ENCODE assay signal across 26 cellular contexts in the genomic region with DNA sequence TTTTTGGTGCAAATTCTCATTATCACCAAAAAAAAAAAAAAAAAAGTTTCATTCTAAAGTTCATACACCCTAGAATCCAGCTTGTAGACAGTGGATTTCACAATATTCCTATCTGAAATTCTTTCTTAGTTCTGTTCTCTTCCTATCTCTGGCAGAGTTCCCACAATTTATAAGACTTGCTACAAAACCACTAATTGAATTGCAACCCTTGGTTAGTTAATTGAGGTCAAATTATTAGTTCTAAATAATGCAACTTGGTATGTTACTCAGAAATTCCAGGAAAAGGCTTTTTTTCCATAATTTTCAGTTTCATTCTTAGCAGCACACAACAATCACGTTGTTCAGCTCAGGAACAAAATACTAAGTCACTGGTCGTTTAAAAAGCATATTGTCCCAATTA. TPM values are rescaled to one million over a fixed set of nuclear protein-coding genes. Genes with fewer than 3 reads are reported as not detected.
DNase-seq lines count a peak whose midpoint lies in the region; ATAC-seq, FAIRE-seq and TF ChIP-seq lines count a peak whose summit lies in the region.
"Had no signal": no experiment of that assay in that cellular context is flagged by ENCODE, and none has a peak within 500 bp of the region (broad histone marks: within the 10 kb centered on the region; RNA-seq: fewer than 3 reads in every experiment).

No MANE protein-coding gene starts in this region.

- H3K9ac ChIP-seq in astrocyte (ENCODE audit: low read length) = no peak overlapping the region

- no peaks in the 10 kb centered on the region for H3K36me3 ChIP-seq in astrocyte (ENCODE audit: insufficient read depth, low read length)
- peaks cover 0 to 2% of the 10 kb centered on the region in 2 donors for H3K36me3 ChIP-seq in small intestine (ENCODE audit: control insufficient read depth in 2 of 2, insufficient read depth in 2 of 2, low read length in 2 of 2)

- H3K27ac ChIP-seq in astrocyte (ENCODE audit: low read depth, low read length) (no peak overlapping the region), small intestine (ENCODE audit: low read depth in 1 of 2, low read length in 1 of 2) (no peak overlapping the region)
- no peak overlapping the region for H3K27ac ChIP-seq in CD4-positive, alpha-beta T cell (ENCODE audit: low read depth, low read length)

- no peak overlapping the region for H3K4me2 ChIP-seq in astrocyte (ENCODE audit: low read length)

- FAIRE-seq in astrocyte (lab: Jason Lieb, UNC) (no peak), small intestine (lab: Jason Lieb, UNC) (no peak)
- FAIRE-seq: GM12892, H54 had no signal

- TF ChIP-seq CTCF in AG09319 (IDR thresholded peaks at IDR 0.05; ENCODE audit: low read depth, low read length) (no peak), astrocyte (IDR thresholded peaks at IDR 0.05; ENCODE audit: insufficient read depth, low read depth, low read length) (no peak)
- no peak for TF ChIP-seq CTCF in CD4-positive, alpha-beta T cell (IDR thresholded peaks at IDR 0.05)

- no peak overlapping the region for H3K4me3 ChIP-seq in astrocyte (ENCODE audit: insufficient read depth, low read depth, low read length)
- no peak overlapping the region for H3K4me3 ChIP-seq in small intestine (ENCODE audit: low read depth in 1 of 2, low read length in 2 of 2)
- H3K4me3 ChIP-seq: gastroesophageal sphincter, lower lobe of right lung had no signal

- H3K4me3 Mint-ChIP-seq in astrocyte (ENCODE audit: unreplicated experiment) = no peak overlapping the region
- no peak overlapping the region for H3K4me3 Mint-ChIP-seq in CD4-positive, alpha-beta T cell
- H3K4me3 Mint-ChIP-seq in activated T-cell treated with anti-CD3 and anti-CD28 coated beads, Interleukin-2, amount 50 U/mL, for 4 hours = no peak overlapping the region
- H3K4me3 Mint-ChIP-seq: activated naive CD4-positive, alpha-beta T cell treated with anti-CD3 and anti-CD28 coated beads, Interleukin-2, amount 10 ng/mL, durations not matched to agents 7 days and 5 days; nephron progenitor cell had no signal

- H3K4me1 Mint-ChIP-seq in astrocyte (ENCODE audit: low read depth, unreplicated experiment) = peaks cover 20% of the 10 kb centered on the region
- H3K4me1 Mint-ChIP-seq in CD4-positive, alpha-beta T cell (ENCODE audit: low read depth) = peaks cover 11% of the 10 kb centered on the region
- H3K4me1 Mint-ChIP-seq in activated T-cell treated with anti-CD3 and anti-CD28 coated beads, Interleukin-2, amount 50 U/mL, for 4 hours (ENCODE audit: low read depth) = peaks cover 20% of the 10 kb centered on the region

- CTCF ChIA-PET in CD4-positive, alpha-beta T cell (lab: Charles Lee) = interaction anchor here (0.6 to 3.6 kb wide), 4 partner anchors 10 to 199 kb away, joined by 3 to 12 read pairs (median 4); no protein-coding TSS in a partner anchor

- intact Hi-C loops in CD4-positive, alpha-beta T cell (cut with DNase I, micrococcal nuclease) = loop anchor here in 1 of 2 experiments (2.0 to 5.0 kb wide), 2 partner anchors 57 to 298 kb away; a partner anchor contains a TSS

- ATAC-seq in CD4-positive, alpha-beta T cell (ENCODE audit: poor library complexity) = no peak
- no peak for ATAC-seq in activated T-cell treated with anti-CD3 and anti-CD28 coated beads, Interleukin-2, amount 50 U/mL, for 4 hours
- ATAC-seq: gastroesophageal sphincter, lower lobe of right lung had no signal

- H2AFZ ChIP-seq in astrocyte (ENCODE audit: low read depth, low read length) = no peak overlapping the region

- H3K4me1 ChIP-seq in astrocyte (ENCODE audit: insufficient read depth, low read length) = peaks cover 14% of the 10 kb centered on the region
- H3K4me1 ChIP-seq in small intestine (ENCODE audit: control insufficient read depth in 2 of 2, insufficient read depth in 1 of 2, low read depth in 1 of 2, low read length in 1 of 2) = peaks cover 3 to 10% of the 10 kb centered on the region in 2 donors

- H3K27me3 ChIP-seq in astrocyte (ENCODE audit: insufficient read depth, low read length) (no peaks in the 10 kb centered on the region), small intestine (ENCODE audit: control insufficient read depth in 2 of 2, insufficient read depth in 2 of 2, low read length in 2 of 2) (no peaks in the 10 kb centered on the region)
- H3K27me3 ChIP-seq in CD4-positive, alpha-beta T cell (ENCODE audit: control insufficient read depth, insufficient read depth, low read length) = no peaks in the 10 kb centered on the region
- H3K27me3 ChIP-seq: gastroesophageal sphincter had no signal

- POLR2A ChIA-PET in CD4-positive, alpha-beta T cell (lab: Charles Lee) = interaction anchor here (1.8 kb wide), 1 partner anchor 10 kb away, joined by 6 read pairs; no protein-coding TSS in a partner anchor

- no peaks in the 10 kb centered on the region for H3K9me3 ChIP-seq in astrocyte (ENCODE audit: insufficient read depth, low read depth, low read length)
- no peaks in the 10 kb centered on the region for H3K9me3 ChIP-seq in small intestine (ENCODE audit: control insufficient read depth, low read depth)
- H3K9me3 ChIP-seq in CD4-positive, alpha-beta T cell (ENCODE audit: control insufficient read depth, low read length) = no peaks in the 10 kb centered on the region
- H3K9me3 ChIP-seq: gastroesophageal sphincter, lower lobe of right lung had no signal

- no peaks in the 10 kb centered on the region for H3K79me2 ChIP-seq in astrocyte (ENCODE audit: insufficient read depth, low read length)

- DNase-seq in AG09319 (ENCODE audit: extremely low read depth, low read depth) (peak; percentile 44), astrocyte (ENCODE audit: low read depth) (peak; percentile 8), foreskin melanocyte (peak; percentile 76), small intestine (peak; percentile 42), CD1c-positive myeloid dendritic cell (ENCODE audit: extremely low spot score) (no peak), HUDEP-2 (lab: John Stamatoyannopoulos, UW; ENCODE audit: unreplicated experiment in 76 of 76) (no peak)
- DNase-seq in CD4-positive, alpha-beta T cell = no peak
- DNase-seq in activated T-cell treated with anti-CD3 and anti-CD28 coated beads, Interleukin-2, amount 50 U/mL, for 4 hours = no peak
- DNase-seq: ACHN; activated CD4-positive, alpha-beta T cell treated with anti-CD3 and anti-CD28 coated beads for 4 hours; activated naive CD4-positive, alpha-beta T cell treated with anti-CD3 and anti-CD28 coated beads, Interleukin-2, amount 10 ng/mL, durations not matched to agents 7 days and 5 days; activated T-cell treated with anti-CD3 and anti-CD28 coated beads, Interleukin-2, amount 50 U/mL, for 48 hours; aorta; EL; islet precursor cell; Karpas-422; lower lobe of right lung; NCI-H1092; NCI-H187; NCI-H748 treated with DMSO at 0.1 percent for 48 hours; nephron progenitor cell; stimulated activated CD8-positive, alpha-beta memory T cell treated with anti-CD3 and anti-CD28 coated beads, Interleukin-4, amount 100 ng/mL, for 48 hours; T-helper 2 cell had no signal

- WGBS in small intestine, 3 donors = 50 to 56% (median 54%) methylated on average over 2 of the region's 2 CpGs

- no peaks in the 10 kb centered on the region for H3K36me3 Mint-ChIP-seq in astrocyte (ENCODE audit: low read depth, unreplicated experiment)
- H3K36me3 Mint-ChIP-seq in CD4-positive, alpha-beta T cell (ENCODE audit: low read depth) = no peaks in the 10 kb centered on the region
- no peaks in the 10 kb centered on the region for H3K36me3 Mint-ChIP-seq in activated T-cell treated with anti-CD3 and anti-CD28 coated beads, Interleukin-2, amount 50 U/mL, for 4 hours (ENCODE audit: insufficient read depth)
- H3K36me3 Mint-ChIP-seq: activated naive CD4-positive, alpha-beta T cell treated with anti-CD3 and anti-CD28 coated beads, Interleukin-2, amount 10 ng/mL, durations not matched to agents 7 days and 5 days had no signal

- H3K27ac Mint-ChIP-seq in astrocyte (ENCODE audit: unreplicated experiment) = no peak overlapping the region
- no peak overlapping the region for H3K27ac Mint-ChIP-seq in CD4-positive, alpha-beta T cell
- H3K27ac Mint-ChIP-seq: activated naive CD4-positive, alpha-beta T cell treated with anti-CD3 and anti-CD28 coated beads, Interleukin-2, amount 10 ng/mL, durations not matched to agents 7 days and 5 days; nephron progenitor cell had no signal

- H3K27me3 Mint-ChIP-seq in astrocyte (ENCODE audit: low read depth, unreplicated experiment) = no peaks in the 10 kb centered on the region
- H3K27me3 Mint-ChIP-seq in CD4-positive, alpha-beta T cell = no peaks in the 10 kb centered on the region
- no peaks in the 10 kb centered on the region for H3K27me3 Mint-ChIP-seq in activated T-cell treated with anti-CD3 and anti-CD28 coated beads, Interleukin-2, amount 50 U/mL, for 4 hours (ENCODE audit: low read depth)
- H3K27me3 Mint-ChIP-seq: activated naive CD4-positive, alpha-beta T cell treated with anti-CD3 and anti-CD28 coated beads, Interleukin-2, amount 10 ng/mL, durations not matched to agents 7 days and 5 days had no signal

- H3K9me3 Mint-ChIP-seq in astrocyte (ENCODE audit: unreplicated experiment) = no peaks in the 10 kb centered on the region
- no peaks in the 10 kb centered on the region for H3K9me3 Mint-ChIP-seq in CD4-positive, alpha-beta T cell
- H3K9me3 Mint-ChIP-seq in activated T-cell treated with anti-CD3 and anti-CD28 coated beads, Interleukin-2, amount 50 U/mL, for 4 hours = no peaks in the 10 kb centered on the region
- H3K9me3 Mint-ChIP-seq: activated naive CD4-positive, alpha-beta T cell treated with anti-CD3 and anti-CD28 coated beads, Interleukin-2, amount 10 ng/mL, durations not matched to agents 7 days and 5 days; nephron progenitor cell had no signal

- no peaks in the 10 kb centered on the region for H4K20me1 ChIP-seq in astrocyte (ENCODE audit: insufficient read depth, low read length)

RNA-seq across cellular contexts. Expression of a gene that starts 58.5 kb away (rescaled TPM):
- total RNA-seq in astrocyte = 6.2 and 6.7 TPM in 2 replicates
- polyA plus RNA-seq in small intestine = 10 to 100 TPM in 2 of 3 donors, 1 to 10 TPM in 1; 10.0 to 57.0 (median 13.6) TPM
- 10 to 100 TPM; 87.7 to 94.6 TPM for total RNA-seq in CD4-positive, alpha-beta T cell
- 10 to 100 TPM; 50.3 to 54.0 (median 52.8) TPM for total RNA-seq in activated T-cell treated with anti-CD3 and anti-CD28 coated beads, Interleukin-2, amount 50 U/mL, for 4 hours

Comparison
In these comparisons a context has a peak if more than half of its experiments do, and no peak if none do; other contexts are left out.
1. DNase-seq: peak in AG09319 (single experiment), astrocyte (single experiment), foreskin melanocyte (single experiment) and small intestine (single experiment); none in CD4-positive, alpha-beta T cell (0 of 10), CD1c-positive myeloid dendritic cell (single experiment), activated T-cell treated with anti-CD3 and anti-CD28 coated beads, Interleukin-2, amount 50 U/mL, for 4 hours (single experiment) and HUDEP-2 (0 of 76).